Comparison of ENCODE assay signal across 9 cellular contexts in genomic region chr21:42062543-42063022, GRCh38. TPM values are rescaled to one million over a fixed set of nuclear protein-coding genes. Genes with fewer than 3 reads are reported as not detected.
A peak's percentile ranks its signal among the peaks of the same experiment; 100 is the strongest.
DNase-seq lines count a peak whose midpoint lies in the region; ATAC-seq and TF ChIP-seq lines count a peak whose summit lies in the region.
"Had no signal": no experiment of that assay in that cellular context is flagged by ENCODE, and none has a peak within 500 bp of the region (broad histone marks: within the 10 kb centered on the region; RNA-seq: fewer than 3 reads in every experiment).

No MANE protein-coding gene starts in this region.

- peaks cover 43% of the 10 kb centered on the region for H3K4me1 ChIP-seq in CD8-positive, alpha-beta memory T cell (ENCODE audit: insufficient read depth, low read length)
- peaks cover 63% of the 10 kb centered on the region for H3K4me1 ChIP-seq in lower lobe of right lung

- H3K36me3 ChIP-seq in CD8-positive, alpha-beta memory T cell (ENCODE audit: insufficient read depth, low read length), result no peaks in the 10 kb centered on the region
- H3K36me3 ChIP-seq in lower lobe of right lung, result no peaks in the 10 kb centered on the region
- H3K36me3 ChIP-seq: right lobe of liver had no signal

- peak overlapping the region; percentile 92 to 100 (median 99) for H3K27ac Mint-ChIP-seq in CD8-positive, alpha-beta memory T cell

- peaks cover 38 to 64% (median 51%) of the 10 kb centered on the region in 3 donors for H3K4me1 Mint-ChIP-seq in CD8-positive, alpha-beta memory T cell

- intact Hi-C loops in lower lobe of right lung (cut with DNase I), result no loop called here

- peak overlapping the region; percentile 63 for H3K27ac ChIP-seq in CD8-positive, alpha-beta memory T cell (ENCODE audit: low read depth, low read length)
- peak overlapping the region; percentile 72 for H3K27ac ChIP-seq in lower lobe of right lung
- H3K27ac ChIP-seq: right lobe of liver had no signal

- peak; percentile 81 to 98 (median 94) for DNase-seq in CD8-positive, alpha-beta memory T cell
- DNase-seq in Kasumi-1 (lab: John Stamatoyannopoulos, UW) (peak; percentile 48 to 60), lower lobe of right lung (peak; percentile 86), SHP77 treated with DMSO at 0.1 percent for 48 hours (lab: John Stamatoyannopoulos, UW) (no peak), midbrain (lab: John Stamatoyannopoulos, UW) (no peak)
- DNase-seq in activated CD8-positive, alpha-beta memory T cell treated with anti-CD3 and anti-CD28 coated beads for 4 hours (ENCODE audit: low read depth in 2 of 2), result peak; percentile 54 to 63
- peak; percentile 86 to 98 (median 94) for DNase-seq in stimulated activated naive CD4-positive, alpha-beta T cell (lab: John Stamatoyannopoulos, UW)

- H3K9me3 Mint-ChIP-seq in CD8-positive, alpha-beta memory T cell, result no peaks in the 10 kb centered on the region

- no peak for TF ChIP-seq CTCF in lower lobe of right lung (IDR thresholded peaks at IDR 0.05)

- ATAC-seq in GM21515 (IDR thresholded peaks at IDR 0.05; ENCODE audit: unreplicated experiment) (peak; percentile 55), lower lobe of right lung (peak; percentile 37 to 72)

- CTCF ChIA-PET in CD8-positive, alpha-beta memory T cell (lab: Charles Lee), result interaction anchor here (1.2 to 2.6 kb wide), 4 partner anchors 45 to 176 kb away, joined by 4 to 13 read pairs (median 10); no protein-coding TSS in a partner anchor

- peaks cover 0 to 1% of the 10 kb centered on the region in 2 donors for H3K27me3 Mint-ChIP-seq in CD8-positive, alpha-beta memory T cell

- H3K4me3 Mint-ChIP-seq in CD8-positive, alpha-beta memory T cell, result peak overlapping the region; percentile 61 to 94 (median 88)

- H3K27me3 ChIP-seq in CD8-positive, alpha-beta memory T cell (ENCODE audit: insufficient read depth, low read length, poor library complexity, severe bottlenecking), result no peaks in the 10 kb centered on the region
- H3K27me3 ChIP-seq in lower lobe of right lung (ENCODE audit: low read depth), result no peaks in the 10 kb centered on the region

- peak overlapping the region; percentile 84 for H3K4me3 ChIP-seq in CD8-positive, alpha-beta memory T cell (ENCODE audit: low read length)
- peak overlapping the region; percentile 35 for H3K4me3 ChIP-seq in lower lobe of right lung
- H3K4me3 ChIP-seq: right lobe of liver had no signal

- POLR2A ChIA-PET in CD8-positive, alpha-beta memory T cell (lab: Charles Lee), result interaction anchor here (1.0 to 2.9 kb wide), 7 partner anchors 27 to 184 kb away, joined by 3 to 16 read pairs (median 5); partner anchors contain the start of genes PRDM15 and ZBTB21

- H3K9me3 ChIP-seq in CD8-positive, alpha-beta memory T cell (ENCODE audit: low read length), result no peaks in the 10 kb centered on the region
- H3K9me3 ChIP-seq in lower lobe of right lung, result no peaks in the 10 kb centered on the region
- H3K9me3 ChIP-seq: right lobe of liver had no signal

- H3K36me3 Mint-ChIP-seq in CD8-positive, alpha-beta memory T cell, result peaks cover 0 to 4% (median 0%) of the 10 kb centered on the region in 3 donors

RNA-seq across cellular contexts. Expression of gene UMODL1, which starts 8.5 kb away (rescaled TPM):
- total RNA-seq in CD8-positive, alpha-beta memory T cell, result under 1 TPM in 1 of 2 experiments, not detected in 1; 0.07 TPM
- not detected for polyA plus RNA-seq in CD8-positive, alpha-beta memory T cell
- 0.50 TPM for total RNA-seq in lower lobe of right lung

RNA-seq across cellular contexts. Expression of gene ZBTB21, which starts 52.4 kb away (rescaled TPM):
- 10 to 100 TPM; 39.0 to 43.6 TPM for total RNA-seq in CD8-positive, alpha-beta memory T cell
- 5.9 TPM for polyA plus RNA-seq in CD8-positive, alpha-beta memory T cell
- total RNA-seq in lower lobe of right lung, result 15.6 TPM

Comparison
In these comparisons a context has a peak if more than half of its experiments do, and no peak if none do; other contexts are left out.
1. DNase-seq: peak in CD8-positive, alpha-beta memory T cell (5 of 5), Kasumi-1 (2 of 2), activated CD8-positive, alpha-beta memory T cell treated with anti-CD3 and anti-CD28 coated beads for 4 hours (2 of 2), lower lobe of right lung (single experiment) and stimulated activated naive CD4-positive, alpha-beta T cell (6 of 6); none in SHP77 treated with DMSO at 0.1 percent for 48 hours (single experiment) and midbrain (single experiment).